ENCODE assay signal across 17 cellular contexts in genomic region chr9:95719354-95719753, GRCh38.
"Had no signal": no experiment of that assay in that cellular context is flagged by ENCODE, and none has a peak within 500 bp of the region (broad histone marks: within the 10 kb centered on the region; RNA-seq: fewer than 3 reads in every experiment).

No MANE protein-coding gene starts in this region.

- H3K4me3 Mint-ChIP-seq: naive thymus-derived CD8-positive, alpha-beta T cell; type B pancreatic cell had no signal

- H3K27ac Mint-ChIP-seq: naive thymus-derived CD8-positive, alpha-beta T cell; type B pancreatic cell had no signal

- H3K36me3 Mint-ChIP-seq: type B pancreatic cell had no signal

- ATAC-seq: left cardiac atrium; naive thymus-derived CD8-positive, alpha-beta T cell; psoas muscle; sciatic nerve had no signal

- H3K4me1 ChIP-seq: esophagus muscularis mucosa, psoas muscle, stomach had no signal

- H3K27me3 Mint-ChIP-seq: type B pancreatic cell had no signal

- H3K27ac ChIP-seq: dorsolateral prefrontal cortex, epithelial cell of prostate, esophagus muscularis mucosa, neutrophil, psoas muscle, stomach had no signal

- DNase-seq: cortex of kidney; dorsolateral prefrontal cortex; effector CD8-positive, alpha-beta T cell; kidney; left cardiac atrium; mesendoderm; naive thymus-derived CD8-positive, alpha-beta T cell; psoas muscle; retina; stimulated activated CD4-positive, alpha-beta T cell treated with anti-CD3 and anti-CD28 coated beads, Interleukin-2, amount 100 ng/mL, for 24 hours; stimulated activated naive CD4-positive, alpha-beta T cell; stomach had no signal

- H3K4me3 ChIP-seq: dorsolateral prefrontal cortex, esophagus muscularis mucosa, psoas muscle, stomach had no signal

- H3K9me3 ChIP-seq: psoas muscle had no signal

- H3K36me3 ChIP-seq: esophagus muscularis mucosa, neutrophil, stomach had no signal

- H3K27me3 ChIP-seq: dorsolateral prefrontal cortex, esophagus muscularis mucosa, stomach had no signal
